Comparison of ENCODE assay signal across 30 cellular contexts in the genomic region with DNA sequence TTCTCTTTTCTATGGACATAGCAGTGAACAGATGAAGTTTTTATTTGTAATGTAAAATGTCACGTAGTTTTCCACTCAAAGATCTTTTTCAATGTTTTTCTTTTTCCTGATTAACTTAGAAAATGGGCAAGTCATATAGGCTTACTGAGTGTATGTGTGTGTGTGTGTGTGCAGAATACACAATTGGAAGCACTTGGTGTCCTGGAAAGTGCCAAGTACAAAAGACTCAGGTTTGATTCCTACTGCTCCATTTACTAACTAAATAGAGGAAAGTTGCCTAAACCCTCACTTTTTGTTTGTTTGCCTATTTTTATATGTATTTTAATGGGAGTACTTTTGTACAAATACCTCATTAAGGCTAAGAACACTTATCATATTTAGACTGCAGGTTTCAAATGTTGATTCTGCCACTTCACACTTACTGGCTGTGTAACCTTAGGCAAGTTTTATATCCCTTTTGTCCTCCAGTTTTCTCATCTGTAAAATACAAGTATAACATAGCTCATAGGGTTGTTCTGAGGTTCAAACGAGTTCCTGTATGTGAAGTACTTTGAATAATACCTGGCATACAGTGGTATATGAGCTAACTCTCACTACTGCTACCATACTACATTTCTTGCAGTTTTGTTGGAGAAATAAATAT.
"Had no signal": no experiment of that assay in that cellular context is flagged by ENCODE, and none has a peak within 500 bp of the region (broad histone marks: within the 10 kb centered on the region; RNA-seq: fewer than 3 reads in every experiment).

No MANE protein-coding gene starts in this region.

- H3K4me1 ChIP-seq: SJCRH30 had no signal

- FAIRE-seq: K562, TTC549 had no signal

- H3K4me1 Mint-ChIP-seq: activated CD4-positive, alpha-beta T cell treated with anti-CD3 and anti-CD28 coated beads for 36 hours; activated CD4-positive, alpha-beta T cell treated with anti-CD3 and anti-CD28 coated beads, Interleukin-2, amount 10 ng/mL, durations not matched to agents 7 days and 5 days; activated naive CD4-positive, alpha-beta T cell treated with anti-CD3 and anti-CD28 coated beads, Interleukin-2, amount 10 ng/mL, durations not matched to agents 7 days and 5 days; activated naive CD8-positive, alpha-beta T cell treated with anti-CD3 and anti-CD28 coated beads, Interleukin-2, amount 50 U/mL, for 24 hours; brain had no signal

- H3K27ac Mint-ChIP-seq: activated CD4-positive, alpha-beta memory T cell treated with anti-CD3 and anti-CD28 coated beads for 36 hours; activated CD4-positive, alpha-beta T cell treated with anti-CD3 and anti-CD28 coated beads for 36 hours; activated CD4-positive, alpha-beta T cell treated with anti-CD3 and anti-CD28 coated beads, Interleukin-2, amount 10 ng/mL, durations not matched to agents 7 days and 5 days; activated naive CD4-positive, alpha-beta T cell treated with anti-CD3 and anti-CD28 coated beads, Interleukin-2, amount 10 ng/mL, durations not matched to agents 7 days and 5 days; activated naive CD8-positive, alpha-beta T cell; activated naive CD8-positive, alpha-beta T cell treated with anti-CD3 and anti-CD28 coated beads, Interleukin-2, amount 50 U/mL, for 24 hours; activated T-helper 1 cell treated with anti-CD3 and anti-CD28 coated beads, Interleukin-12 subunit alpha, Interleukin-12 subunit beta, Interleukin-2, Interleukin-4 antibody, amounts not matched to agents 30 ng/mL and 10 ng/mL and 1 ng/mL, durations not matched to agents 14 hours and 24 hours and 36 hours; brain had no signal

- H3K9me3 ChIP-seq: SJCRH30 had no signal

- H3K27me3 Mint-ChIP-seq: activated CD4-positive, alpha-beta memory T cell treated with anti-CD3 and anti-CD28 coated beads for 36 hours; activated CD4-positive, alpha-beta T cell treated with anti-CD3 and anti-CD28 coated beads for 36 hours; activated naive CD4-positive, alpha-beta T cell treated with anti-CD3 and anti-CD28 coated beads, Interleukin-2, amount 10 ng/mL, durations not matched to agents 7 days and 5 days; activated naive CD8-positive, alpha-beta T cell; activated naive CD8-positive, alpha-beta T cell treated with anti-CD3 and anti-CD28 coated beads, Interleukin-2, amount 50 U/mL, for 24 hours had no signal

- H3K27me3 ChIP-seq: SJCRH30 had no signal

- H3K4me3 ChIP-seq: K562, SJCRH30, SK-N-MC had no signal

- H3K27ac ChIP-seq: SJCRH30, SK-N-MC had no signal

- H3K36me3 ChIP-seq: SJCRH30 had no signal

- DNase-seq: activated CD4-positive, alpha-beta memory T cell treated with anti-CD3 and anti-CD28 coated beads for 36 hours; activated CD4-positive, alpha-beta T cell treated with anti-CD3 and anti-CD28 coated beads for 36 hours; activated CD4-positive, alpha-beta T cell treated with anti-CD3 and anti-CD28 coated beads, Interleukin-2, amount 10 ng/mL, durations not matched to agents 7 days and 5 days; activated CD8-positive, alpha-beta memory T cell treated with anti-CD3 and anti-CD28 coated beads, Interleukin-2, amount 50 U/mL, for 4 hours; activated effector memory CD4-positive, alpha-beta T cell treated with Interleukin-2 at 50 U/mL for 16 hours; activated naive CD4-positive, alpha-beta T cell treated with anti-CD3 and anti-CD28 coated beads, Interleukin-2, amount 10 ng/mL, durations not matched to agents 7 days and 5 days; activated naive CD8-positive, alpha-beta T cell treated with anti-CD3 and anti-CD28 coated beads, Interleukin-2, amount 50 U/mL, for 24 hours; activated T-cell treated with anti-CD3 and anti-CD28 coated beads for 4 hours; activated T-cell treated with anti-CD3 and anti-CD28 coated beads, Interleukin-2, amount 50 U/mL, for 4 hours; anterior cingulate cortex; central memory CD4-positive, alpha-beta T cell; NCI-H1092 treated with DMSO at 0.1 percent for 48 hours; NCI-H146; NCI-H187; NCI-H2029 treated with DMSO at 0.1 percent for 48 hours; NCI-H2171; NCI-H2227 treated with DMSO at 0.1 percent for 48 hours; NCI-H446; NCI-H524 treated with DMSO at 0.1 percent for 48 hours; NCI-H748 treated with DMSO at 0.1 percent for 48 hours; SHP77; SJCRH30; T1000 had no signal

- H3K4me3 Mint-ChIP-seq: activated CD4-positive, alpha-beta memory T cell treated with anti-CD3 and anti-CD28 coated beads for 36 hours; activated CD4-positive, alpha-beta T cell treated with anti-CD3 and anti-CD28 coated beads for 36 hours; activated CD4-positive, alpha-beta T cell treated with anti-CD3 and anti-CD28 coated beads, Interleukin-2, amount 10 ng/mL, durations not matched to agents 7 days and 5 days; activated naive CD4-positive, alpha-beta T cell treated with anti-CD3 and anti-CD28 coated beads, Interleukin-2, amount 10 ng/mL, durations not matched to agents 7 days and 5 days; activated naive CD8-positive, alpha-beta T cell; activated naive CD8-positive, alpha-beta T cell treated with anti-CD3 and anti-CD28 coated beads, Interleukin-2, amount 50 U/mL, for 24 hours; activated T-cell treated with anti-CD3 and anti-CD28 coated beads, Interleukin-2, amount 50 U/mL, for 4 hours; activated T-helper 1 cell treated with anti-CD3 and anti-CD28 coated beads, Interleukin-12 subunit alpha, Interleukin-12 subunit beta, Interleukin-2, Interleukin-4 antibody, amounts not matched to agents 30 ng/mL and 10 ng/mL and 1 ng/mL, durations not matched to agents 14 hours and 24 hours and 36 hours; brain had no signal

- ATAC-seq: activated CD4-positive, alpha-beta T cell treated with anti-CD3 and anti-CD28 coated beads for 36 hours; activated naive CD8-positive, alpha-beta T cell treated with anti-CD3 and anti-CD28 coated beads, Interleukin-2, amount 50 U/mL, for 24 hours; activated T-cell treated with anti-CD3 and anti-CD28 coated beads, Interleukin-2, amount 50 U/mL, for 4 hours; K562; Panc1 had no signal

- H3K36me3 Mint-ChIP-seq: activated CD4-positive, alpha-beta memory T cell treated with anti-CD3 and anti-CD28 coated beads for 36 hours; activated naive CD4-positive, alpha-beta T cell treated with anti-CD3 and anti-CD28 coated beads, Interleukin-2, amount 10 ng/mL, durations not matched to agents 7 days and 5 days; activated naive CD8-positive, alpha-beta T cell; brain had no signal

- H3K9me3 Mint-ChIP-seq: activated CD4-positive, alpha-beta memory T cell treated with anti-CD3 and anti-CD28 coated beads for 36 hours; activated CD4-positive, alpha-beta T cell treated with anti-CD3 and anti-CD28 coated beads, Interleukin-2, amount 10 ng/mL, durations not matched to agents 7 days and 5 days; activated naive CD4-positive, alpha-beta T cell treated with anti-CD3 and anti-CD28 coated beads, Interleukin-2, amount 10 ng/mL, durations not matched to agents 7 days and 5 days; activated naive CD8-positive, alpha-beta T cell treated with anti-CD3 and anti-CD28 coated beads, Interleukin-2, amount 50 U/mL, for 24 hours; activated T-cell treated with anti-CD3 and anti-CD28 coated beads, Interleukin-2, amount 50 U/mL, for 4 hours; activated T-helper 1 cell treated with anti-CD3 and anti-CD28 coated beads, Interleukin-12 subunit alpha, Interleukin-12 subunit beta, Interleukin-2, Interleukin-4 antibody, amounts not matched to agents 30 ng/mL and 10 ng/mL and 1 ng/mL, durations not matched to agents 14 hours and 24 hours and 36 hours had no signal
